ENCODE assay signal across 3 cellular contexts in genomic region chr7:106436933-106437332, GRCh38.
A peak's percentile ranks its signal among the peaks of the same experiment; 100 is the strongest.
DNase-seq lines count a peak whose midpoint lies in the region; ATAC-seq, FAIRE-seq and TF ChIP-seq lines count a peak whose summit lies in the region.
"Not testable (repeated sequence)": the region's sequence is repeated elsewhere in the genome, so short reads cannot be mapped to it uniquely, and the experiment has no call there.

No MANE protein-coding gene starts in this region.

- not testable (repeated sequence) for H3K27me3 ChIP-seq in K562 (ENCODE audit: control insufficient read depth in 2 of 2, insufficient read depth in 2 of 2, low read length in 2 of 2)

- not testable (repeated sequence) for FAIRE-seq in K562 (lab: Jason Lieb, UNC)

- peaks cover 15 to 26% of the 10 kb centered on the region in 2 donors for H3K27me3 Mint-ChIP-seq in natural killer cell treated with Interleukin-12 subunit alpha and Interleukin-12 subunit beta and Interleukin-15 and Interleukin-18, amount 100 ng/mL, for 72 hours

- TF ChIP-seq CTCF in HEK293 (tag by site-specific recombination; IDR thresholded peaks at IDR 0.05); K562 (IDR thresholded peaks at IDR 0.05 in 2 of 3, conservative IDR thresholded peaks at IDR 0.05 in 1 of 3; ENCODE audit: insufficient read depth in 2 of 3, low read depth in 1 of 3, low read length in 3 of 3): not testable (repeated sequence)

- H3K36me3 Mint-ChIP-seq in natural killer cell treated with Interleukin-12 subunit alpha and Interleukin-12 subunit beta and Interleukin-15 and Interleukin-18, amount 100 ng/mL, for 72 hours: peaks cover 18% of the 10 kb centered on the region

- POLR2A ChIA-PET in HEK293 (lab: Yijun Ruan, JAX); K562 (lab: Yijun Ruan, JAX): not testable (repeated sequence)

- not testable (repeated sequence) for H3K9me3 ChIP-seq in HEK293 (ENCODE audit: control insufficient read depth, insufficient read depth, low read depth, low read length); K562 (replicated peaks; ENCODE audit: control insufficient read depth, insufficient read depth, low read depth, low read length)

- H3K27ac ChIP-seq in HEK293 (ENCODE audit: extremely low read depth, low read depth, low read length); K562 (ENCODE audit: extremely low read depth, low read depth, low read length): not testable (repeated sequence)

- intact Hi-C loops in K562 (cut with micrococcal nuclease): not testable (repeated sequence)

- not testable (repeated sequence) for H3K4me3 ChIP-seq in HEK293 (ENCODE audit: low read depth, low read length); K562

- WGBS in K562 (ENCODE audit: insufficient coverage, low coverage, missing lambda C conversion rate): 41% methylated on average over 2 of the region's 2 CpGs

- ATAC-seq in K562; natural killer cell treated with Interleukin-12 subunit alpha and Interleukin-12 subunit beta and Interleukin-15 and Interleukin-18, amount 100 ng/mL, for 72 hours: not testable (repeated sequence)

- H3K4me1 ChIP-seq in HEK293 (ENCODE audit: control insufficient read depth, insufficient read depth, low read length); K562 (replicated peaks in 1 of 2; ENCODE audit: control insufficient read depth in 2 of 2, insufficient read depth in 2 of 2, low read length in 2 of 2): not testable (repeated sequence)

- not testable (repeated sequence) for TF ChIP-seq RAD21 in K562 (CRISPR knock-in tag; conservative IDR thresholded peaks at IDR 0.05 in 1 of 2, IDR thresholded peaks at IDR 0.05 in 1 of 2)

- TF ChIP-seq POLR2A in K562 (conservative IDR thresholded peaks at IDR 0.05): not testable (repeated sequence)

- DNase-seq in K562 (ENCODE audit: extremely low read depth in 1 of 4, low spot score in 3 of 4); natural killer cell treated with Interleukin-12 subunit alpha and Interleukin-12 subunit beta and Interleukin-15 and Interleukin-18, amount 100 ng/mL, for 72 hours (ENCODE audit: low spot score): not testable (repeated sequence)

- not testable (repeated sequence) for H3K9me3 Mint-ChIP-seq in natural killer cell treated with Interleukin-12 subunit alpha and Interleukin-12 subunit beta and Interleukin-15 and Interleukin-18, amount 100 ng/mL, for 72 hours

- H3K4me1 Mint-ChIP-seq in natural killer cell treated with Interleukin-12 subunit alpha and Interleukin-12 subunit beta and Interleukin-15 and Interleukin-18, amount 100 ng/mL, for 72 hours (ENCODE audit: low read depth in 2 of 2): peaks cover 11 to 18% of the 10 kb centered on the region in 2 donors

- in situ Hi-C loops in K562 (cut with MboI): not testable (repeated sequence)

- not testable (repeated sequence) for H2AFZ ChIP-seq in K562 (ENCODE audit: low read depth, low read length)

- not testable (repeated sequence) for H3K4me2 ChIP-seq in K562 (ENCODE audit: insufficient read depth, low read length)

- TF ChIP-seq EP300 in K562 (IDR thresholded peaks at IDR 0.05; ENCODE audit: low read length): not testable (repeated sequence)

- H3K79me2 ChIP-seq in K562 (ENCODE audit: control insufficient read depth, insufficient read depth, low read length): not testable (repeated sequence)

- not testable (repeated sequence) for BruUV-seq in K562 (replicated peaks; lab: Mats Ljungman, UMichigan)

- H3K9me1 ChIP-seq in K562 (ENCODE audit: control insufficient read depth, insufficient read depth, low read length): not testable (repeated sequence)

- not testable (repeated sequence) for H4K20me1 ChIP-seq in K562 (replicated peaks; ENCODE audit: control insufficient read depth, insufficient read depth, low read length)

- CTCF ChIA-PET in HEK293 (lab: Yijun Ruan, JAX); K562 (lab: Yijun Ruan, JAX; ENCODE audit: low intra/inter-chr PET ratio): not testable (repeated sequence)

- H3K4me3 Mint-ChIP-seq in natural killer cell treated with Interleukin-12 subunit alpha and Interleukin-12 subunit beta and Interleukin-15 and Interleukin-18, amount 100 ng/mL, for 72 hours: not testable (repeated sequence)

- peak overlapping the region; percentile 45 to 75 for H3K27ac Mint-ChIP-seq in natural killer cell treated with Interleukin-12 subunit alpha and Interleukin-12 subunit beta and Interleukin-15 and Interleukin-18, amount 100 ng/mL, for 72 hours

- not testable (repeated sequence) for H3K9ac ChIP-seq in K562 (ENCODE audit: insufficient read depth in 1 of 2, low read depth in 2 of 2, low read length in 2 of 2)

- not testable (repeated sequence) for H3K36me3 ChIP-seq in HEK293 (ENCODE audit: control insufficient read depth in 2 of 2, insufficient read depth in 1 of 2, low read length in 2 of 2); K562 (ENCODE audit: control insufficient read depth, insufficient read depth, low read length)

TF ChIP-seq in HEK293, 187 proteins besides CTCF, POLR2A, EP300 and RAD21:
- peak; percentile 67 for TF ChIP-seq SCRT2 (tag by site-specific recombination; IDR thresholded peaks at IDR 0.05)

TF ChIP-seq in K562, 482 proteins besides CTCF, POLR2A, EP300 and RAD21:
- TF ChIP-seq TRIM24 (IDR thresholded peaks at IDR 0.05) (peak in 1 of 2 experiments; percentile 16; a peak in 1 of 4 replicates), AFF1 (IDR thresholded peaks at IDR 0.05; ENCODE audit: low read depth in 1 of 2, partially characterized antibody in 2 of 2) (peak in 1 of 2 experiments; percentile 89), ZNF184 (CRISPR knock-in tag; IDR thresholded peaks at IDR 0.05) (peak; percentile 85)
